In the genomic region with DNA sequence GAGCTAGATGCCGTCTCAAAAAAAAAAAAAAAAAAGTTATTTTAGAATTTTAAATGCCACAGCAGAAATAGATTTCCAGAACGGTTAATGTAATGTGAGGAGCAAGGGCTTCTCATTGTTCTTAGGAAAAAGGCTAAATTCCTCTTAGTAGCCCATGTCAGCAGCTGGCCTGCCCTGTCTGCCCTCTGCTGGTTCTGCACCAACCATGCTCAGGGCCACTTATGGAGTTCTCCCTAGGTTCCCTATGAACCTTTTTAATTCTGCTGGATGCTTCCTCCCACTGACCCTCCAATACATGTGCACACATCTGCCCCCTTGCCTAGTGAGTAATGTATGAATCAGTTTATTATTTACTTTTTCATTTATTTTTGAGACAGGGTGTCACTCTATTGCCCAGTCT, we compare ENCODE assay signal across 16 cellular contexts. TPM values are rescaled to one million over a fixed set of nuclear protein-coding genes. Genes with fewer than 3 reads are reported as not detected.
DNase-seq lines count a peak whose midpoint lies in the region; ATAC-seq and TF ChIP-seq lines count a peak whose summit lies in the region.
"Had no signal": no experiment of that assay in that cellular context is flagged by ENCODE, and none has a peak within 500 bp of the region (broad histone marks: within the 10 kb centered on the region; RNA-seq: fewer than 3 reads in every experiment).

No MANE protein-coding gene starts in this region.

- CTCF ChIA-PET in activated CD4-positive, alpha-beta T cell treated with anti-CD3 and anti-CD28 coated beads for 36 hours (lab: Charles Lee): no interaction called here
- CTCF ChIA-PET in activated CD4-positive, alpha-beta T cell treated with anti-CD3 and anti-CD28 coated beads, Interleukin-2, amount 10 ng/mL, durations not matched to agents 7 days and 5 days (lab: Charles Lee): interaction anchor here (0.6 kb wide), 2 partner anchors 67 to 1363 kb away, joined by 3 read pairs; no protein-coding TSS in a partner anchor

- no peak overlapping the region for H3K4me3 Mint-ChIP-seq in activated CD4-positive, alpha-beta T cell treated with anti-CD3 and anti-CD28 coated beads for 36 hours
- H3K4me3 Mint-ChIP-seq in activated CD4-positive, alpha-beta T cell treated with anti-CD3 and anti-CD28 coated beads, Interleukin-2, amount 10 ng/mL, durations not matched to agents 7 days and 5 days: no peak overlapping the region
- H3K4me3 Mint-ChIP-seq in CD14-positive monocyte: no peak overlapping the region
- H3K4me3 Mint-ChIP-seq: activated naive CD4-positive, alpha-beta T cell treated with anti-CD3 and anti-CD28 coated beads, Interleukin-2, amount 10 ng/mL, durations not matched to agents 7 days and 5 days; mesothelial cell of epicardium had no signal

- H3K9me3 Mint-ChIP-seq in activated CD4-positive, alpha-beta T cell treated with anti-CD3 and anti-CD28 coated beads for 36 hours (ENCODE audit: low read depth): no peaks in the 10 kb centered on the region
- no peaks in the 10 kb centered on the region for H3K9me3 Mint-ChIP-seq in activated CD4-positive, alpha-beta T cell treated with anti-CD3 and anti-CD28 coated beads, Interleukin-2, amount 10 ng/mL, durations not matched to agents 7 days and 5 days
- peaks cover 0 to 2% (median 0%) of the 10 kb centered on the region in 7 donors for H3K9me3 Mint-ChIP-seq in CD14-positive monocyte
- H3K9me3 Mint-ChIP-seq: activated naive CD4-positive, alpha-beta T cell treated with anti-CD3 and anti-CD28 coated beads, Interleukin-2, amount 10 ng/mL, durations not matched to agents 7 days and 5 days; mesothelial cell of epicardium had no signal

- DNase-seq in activated CD4-positive, alpha-beta T cell treated with anti-CD3 and anti-CD28 coated beads for 36 hours: peak; percentile 10
- no peak for DNase-seq in activated CD4-positive, alpha-beta T cell treated with anti-CD3 and anti-CD28 coated beads, Interleukin-2, amount 10 ng/mL, durations not matched to agents 7 days and 5 days
- DNase-seq in iris pigment epithelial cell (ENCODE audit: low read depth) (peak; percentile 9), CD14-positive monocyte (ENCODE audit: low spot score) (no peak), COR-L47 (lab: John Stamatoyannopoulos, UW) (no peak), BE2C (no peak)
- DNase-seq in activated CD8-positive, alpha-beta memory T cell treated with anti-CD3 and anti-CD28 coated beads, Interleukin-2, amount 50 U/mL, for 4 hours: no peak
- DNase-seq: activated naive CD4-positive, alpha-beta T cell treated with anti-CD3 and anti-CD28 coated beads, Interleukin-2, amount 10 ng/mL, durations not matched to agents 7 days and 5 days; caudate nucleus; DMS79 treated with DMSO at 0.1 percent for 48 hours; occipital lobe; T-helper 9 cell had no signal

- H3K36me3 ChIP-seq in BE2C: no peaks in the 10 kb centered on the region

- no peaks in the 10 kb centered on the region for H3K27me3 ChIP-seq in BE2C

- TF ChIP-seq CTCF in CD14-positive monocyte (IDR thresholded peaks at IDR 0.05) (no peak), BE2C (IDR thresholded peaks at IDR 0.05; ENCODE audit: low read depth, low read length) (no peak)

- intact Hi-C loops in activated CD4-positive, alpha-beta T cell treated with anti-CD3 and anti-CD28 coated beads for 36 hours (cut with DNase I, micrococcal nuclease): no loop called here
- intact Hi-C loops in CD14-positive monocyte (cut with micrococcal nuclease): no loop called here

- H3K4me3 ChIP-seq in BE2C (ENCODE audit: low read depth, low read length): no peak overlapping the region

- H3K9me3 ChIP-seq in BE2C: no peaks in the 10 kb centered on the region

- no peak for ATAC-seq in activated CD4-positive, alpha-beta T cell treated with anti-CD3 and anti-CD28 coated beads for 36 hours
- peak; percentile 46; the same call in 2 of the 3 replicates for ATAC-seq in SK-N-SH treated with all-trans-retinoic acid at 6 μM for 48 hours

- H3K4me1 Mint-ChIP-seq in activated CD4-positive, alpha-beta T cell treated with anti-CD3 and anti-CD28 coated beads for 36 hours: no peaks in the 10 kb centered on the region
- H3K4me1 Mint-ChIP-seq in activated CD4-positive, alpha-beta T cell treated with anti-CD3 and anti-CD28 coated beads, Interleukin-2, amount 10 ng/mL, durations not matched to agents 7 days and 5 days: no peaks in the 10 kb centered on the region
- no peaks in the 10 kb centered on the region for H3K4me1 Mint-ChIP-seq in CD14-positive monocyte
- H3K4me1 Mint-ChIP-seq: activated naive CD4-positive, alpha-beta T cell treated with anti-CD3 and anti-CD28 coated beads, Interleukin-2, amount 10 ng/mL, durations not matched to agents 7 days and 5 days; mesothelial cell of epicardium had no signal

- H3K27ac Mint-ChIP-seq in activated CD4-positive, alpha-beta T cell treated with anti-CD3 and anti-CD28 coated beads for 36 hours: no peak overlapping the region
- H3K27ac Mint-ChIP-seq in activated CD4-positive, alpha-beta T cell treated with anti-CD3 and anti-CD28 coated beads, Interleukin-2, amount 10 ng/mL, durations not matched to agents 7 days and 5 days: no peak overlapping the region
- no peak overlapping the region for H3K27ac Mint-ChIP-seq in CD14-positive monocyte
- H3K27ac Mint-ChIP-seq: activated naive CD4-positive, alpha-beta T cell treated with anti-CD3 and anti-CD28 coated beads, Interleukin-2, amount 10 ng/mL, durations not matched to agents 7 days and 5 days; mesothelial cell of epicardium had no signal

- no peaks in the 10 kb centered on the region for H3K4me1 ChIP-seq in BE2C

- no peaks in the 10 kb centered on the region for H3K36me3 Mint-ChIP-seq in activated CD4-positive, alpha-beta T cell treated with anti-CD3 and anti-CD28 coated beads for 36 hours (ENCODE audit: low read depth)
- H3K36me3 Mint-ChIP-seq in activated CD4-positive, alpha-beta T cell treated with anti-CD3 and anti-CD28 coated beads, Interleukin-2, amount 10 ng/mL, durations not matched to agents 7 days and 5 days (ENCODE audit: low read depth): no peaks in the 10 kb centered on the region
- no peaks in the 10 kb centered on the region for H3K36me3 Mint-ChIP-seq in CD14-positive monocyte
- H3K36me3 Mint-ChIP-seq: activated naive CD4-positive, alpha-beta T cell treated with anti-CD3 and anti-CD28 coated beads, Interleukin-2, amount 10 ng/mL, durations not matched to agents 7 days and 5 days; mesothelial cell of epicardium had no signal

- POLR2A ChIA-PET in activated CD4-positive, alpha-beta T cell treated with anti-CD3 and anti-CD28 coated beads for 36 hours (lab: Charles Lee): no interaction called here
- POLR2A ChIA-PET in activated CD4-positive, alpha-beta T cell treated with anti-CD3 and anti-CD28 coated beads, Interleukin-2, amount 10 ng/mL, durations not matched to agents 7 days and 5 days (lab: Charles Lee): no interaction called here

- H3K27me3 Mint-ChIP-seq in activated CD4-positive, alpha-beta T cell treated with anti-CD3 and anti-CD28 coated beads for 36 hours: peaks cover 2% of the 10 kb centered on the region
- H3K27me3 Mint-ChIP-seq in activated CD4-positive, alpha-beta T cell treated with anti-CD3 and anti-CD28 coated beads, Interleukin-2, amount 10 ng/mL, durations not matched to agents 7 days and 5 days: no peaks in the 10 kb centered on the region
- H3K27me3 Mint-ChIP-seq in CD14-positive monocyte (ENCODE audit: low read depth in 3 of 3): no peaks in the 10 kb centered on the region
- H3K27me3 Mint-ChIP-seq: activated naive CD4-positive, alpha-beta T cell treated with anti-CD3 and anti-CD28 coated beads, Interleukin-2, amount 10 ng/mL, durations not matched to agents 7 days and 5 days had no signal

TF ChIP-seq in SK-N-SH treated with all-trans-retinoic acid at 6 μM for 48 hours, 23 proteins besides CTCF, POLR2A, EP300 and RAD21:
- TF ChIP-seq, protein P1, sequence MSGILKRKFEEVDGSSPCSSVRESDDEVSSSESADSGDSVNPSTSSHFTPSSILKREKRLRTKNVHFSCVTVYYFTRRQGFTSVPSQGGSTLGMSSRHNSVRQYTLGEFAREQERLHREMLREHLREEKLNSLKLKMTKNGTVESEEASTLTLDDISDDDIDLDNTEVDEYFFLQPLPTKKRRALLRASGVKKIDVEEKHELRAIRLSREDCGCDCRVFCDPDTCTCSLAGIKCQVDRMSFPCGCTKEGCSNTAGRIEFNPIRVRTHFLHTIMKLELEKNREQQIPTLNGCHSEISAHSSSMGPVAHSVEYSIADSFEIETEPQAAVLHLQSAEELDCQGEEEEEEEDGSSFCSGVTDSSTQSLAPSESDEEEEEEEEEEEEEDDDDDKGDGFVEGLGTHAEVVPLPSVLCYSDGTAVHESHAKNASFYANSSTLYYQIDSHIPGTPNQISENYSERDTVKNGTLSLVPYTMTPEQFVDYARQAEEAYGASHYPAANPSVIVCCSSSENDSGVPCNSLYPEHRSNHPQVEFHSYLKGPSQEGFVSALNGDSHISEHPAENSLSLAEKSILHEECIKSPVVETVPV (CRISPR knock-in tag; IDR thresholded peaks at IDR 0.05): no peak
- TF ChIP-seq TOX (CRISPR knock-in tag; IDR thresholded peaks at IDR 0.05; ENCODE audit: borderline replicate concordance) (no peak), ZNF70 (CRISPR knock-in tag; IDR thresholded peaks at IDR 0.05) (no peak), CSDC2 (CRISPR knock-in tag; IDR thresholded peaks at IDR 0.05) (no peak)

RNA-seq across cellular contexts. Expression of a gene that starts 32.2 kb away (rescaled TPM):
- total RNA-seq in activated CD4-positive, alpha-beta T cell treated with anti-CD3 and anti-CD28 coated beads for 36 hours: 1 to 10 TPM; 1.5 TPM
- total RNA-seq in activated CD4-positive, alpha-beta T cell treated with anti-CD3 and anti-CD28 coated beads, Interleukin-2, amount 10 ng/mL, durations not matched to agents 7 days and 5 days: not detected
- polyA plus RNA-seq in CD14-positive monocyte: not detected
- polyA plus RNA-seq in BE2C (2012; ENCODE audit: insufficient read depth, insufficient read length, low read depth): not detected
- total RNA-seq: MCF 10A had no signal

RNA-seq across cellular contexts. Expression of a gene that starts 53.2 kb away (rescaled TPM):
- not detected for total RNA-seq in activated CD4-positive, alpha-beta T cell treated with anti-CD3 and anti-CD28 coated beads for 36 hours
- not detected for total RNA-seq in activated CD4-positive, alpha-beta T cell treated with anti-CD3 and anti-CD28 coated beads, Interleukin-2, amount 10 ng/mL, durations not matched to agents 7 days and 5 days
- polyA plus RNA-seq in CD14-positive monocyte: not detected
- polyA plus RNA-seq in BE2C (2012; ENCODE audit: insufficient read depth, insufficient read length, low read depth): not detected
- total RNA-seq: activated CD8-positive, alpha-beta memory T cell treated with anti-CD3 and anti-CD28 coated beads for 36 hours; MCF 10A; occipital lobe had no signal

Comparison
In these comparisons a context has a peak if more than half of its experiments do, and no peak if none do; other contexts are left out.
1. DNase-seq: peak in activated CD4-positive, alpha-beta T cell treated with anti-CD3 and anti-CD28 coated beads for 36 hours (single experiment) and iris pigment epithelial cell (single experiment); none in activated CD4-positive, alpha-beta T cell treated with anti-CD3 and anti-CD28 coated beads, Interleukin-2, amount 10 ng/mL, durations not matched to agents 7 days and 5 days (single experiment), CD14-positive monocyte (single experiment), activated CD8-positive, alpha-beta memory T cell treated with anti-CD3 and anti-CD28 coated beads, Interleukin-2, amount 50 U/mL, for 4 hours (single experiment), COR-L47 (single experiment) and BE2C (single experiment).